Comparison of ENCODE assay signal across 1 cellular context in the genomic region with DNA sequence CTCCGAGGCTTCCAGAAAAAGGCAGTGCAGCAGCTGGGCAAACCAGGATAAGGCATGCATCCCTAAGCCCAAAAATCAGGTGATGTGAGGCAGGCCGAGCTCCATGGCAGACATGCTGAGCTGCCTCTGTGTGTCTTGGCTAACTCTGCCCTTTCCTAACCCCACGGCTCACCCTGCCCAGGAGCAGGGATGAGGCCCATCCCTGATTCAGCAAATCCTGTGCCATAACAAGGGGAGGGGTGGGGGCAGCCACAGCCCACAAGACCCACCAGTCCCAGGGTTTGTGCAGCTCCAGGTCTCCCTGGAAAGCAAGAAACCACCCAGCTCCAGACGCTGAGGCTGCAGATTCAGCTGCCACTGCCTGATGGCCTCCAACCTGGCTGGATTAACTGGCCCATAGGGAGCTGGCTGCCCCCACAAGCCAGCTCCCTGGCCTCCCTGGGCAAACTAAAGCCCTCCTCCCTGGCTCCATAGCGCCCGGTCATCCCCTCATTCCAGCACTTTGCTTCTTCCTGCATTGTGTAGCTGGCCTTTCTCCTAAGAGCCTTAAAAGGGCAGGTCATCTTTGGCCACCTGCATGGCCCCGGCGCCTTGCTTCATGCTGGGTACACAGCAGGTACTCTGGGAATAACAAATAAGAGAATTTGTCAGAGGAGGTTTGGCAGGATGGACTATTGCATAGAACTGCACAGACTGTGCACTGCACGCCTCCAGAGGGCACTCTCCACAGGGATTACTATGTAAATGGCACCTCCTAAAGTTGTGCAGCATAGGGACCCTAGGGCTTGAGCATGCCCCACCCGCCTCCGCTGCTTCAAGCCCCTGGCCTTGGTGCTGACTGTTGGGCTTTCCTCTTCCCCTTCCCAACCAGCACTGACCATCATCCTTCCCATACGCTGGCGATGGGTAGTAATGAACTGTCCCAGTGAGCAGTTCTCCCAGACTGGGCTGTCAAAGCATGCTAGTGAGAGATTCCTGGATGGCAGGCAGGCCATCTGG.
TF ChIP-seq lines count a peak whose summit lies in the region.

No MANE protein-coding gene starts in this region.

TF ChIP-seq in HepG2, 621 proteins besides CTCF, POLR2A, EP300 and RAD21 (continued from another document):
- TF ChIP-seq, protein P1, sequence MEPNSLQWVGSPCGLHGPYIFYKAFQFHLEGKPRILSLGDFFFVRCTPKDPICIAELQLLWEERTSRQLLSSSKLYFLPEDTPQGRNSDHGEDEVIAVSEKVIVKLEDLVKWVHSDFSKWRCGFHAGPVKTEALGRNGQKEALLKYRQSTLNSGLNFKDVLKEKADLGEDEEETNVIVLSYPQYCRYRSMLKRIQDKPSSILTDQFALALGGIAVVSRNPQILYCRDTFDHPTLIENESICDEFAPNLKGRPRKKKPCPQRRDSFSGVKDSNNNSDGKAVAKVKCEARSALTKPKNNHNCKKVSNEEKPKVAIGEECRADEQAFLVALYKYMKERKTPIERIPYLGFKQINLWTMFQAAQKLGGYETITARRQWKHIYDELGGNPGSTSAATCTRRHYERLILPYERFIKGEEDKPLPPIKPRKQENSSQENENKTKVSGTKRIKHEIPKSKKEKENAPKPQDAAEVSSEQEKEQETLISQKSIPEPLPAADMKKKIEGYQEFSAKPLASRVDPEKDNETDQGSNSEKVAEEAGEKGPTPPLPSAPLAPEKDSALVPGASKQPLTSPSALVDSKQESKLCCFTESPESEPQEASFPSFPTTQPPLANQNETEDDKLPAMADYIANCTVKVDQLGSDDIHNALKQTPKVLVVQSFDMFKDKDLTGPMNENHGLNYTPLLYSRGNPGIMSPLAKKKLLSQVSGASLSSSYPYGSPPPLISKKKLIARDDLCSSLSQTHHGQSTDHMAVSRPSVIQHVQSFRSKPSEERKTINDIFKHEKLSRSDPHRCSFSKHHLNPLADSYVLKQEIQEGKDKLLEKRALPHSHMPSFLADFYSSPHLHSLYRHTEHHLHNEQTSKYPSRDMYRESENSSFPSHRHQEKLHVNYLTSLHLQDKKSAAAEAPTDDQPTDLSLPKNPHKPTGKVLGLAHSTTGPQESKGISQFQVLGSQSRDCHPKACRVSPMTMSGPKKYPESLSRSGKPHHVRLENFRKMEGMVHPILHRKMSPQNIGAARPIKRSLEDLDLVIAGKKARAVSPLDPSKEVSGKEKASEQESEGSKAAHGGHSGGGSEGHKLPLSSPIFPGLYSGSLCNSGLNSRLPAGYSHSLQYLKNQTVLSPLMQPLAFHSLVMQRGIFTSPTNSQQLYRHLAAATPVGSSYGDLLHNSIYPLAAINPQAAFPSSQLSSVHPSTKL (CRISPR knock-in tag; IDR thresholded peaks at IDR 0.05) = no peak
- TF ChIP-seq, protein P2, sequence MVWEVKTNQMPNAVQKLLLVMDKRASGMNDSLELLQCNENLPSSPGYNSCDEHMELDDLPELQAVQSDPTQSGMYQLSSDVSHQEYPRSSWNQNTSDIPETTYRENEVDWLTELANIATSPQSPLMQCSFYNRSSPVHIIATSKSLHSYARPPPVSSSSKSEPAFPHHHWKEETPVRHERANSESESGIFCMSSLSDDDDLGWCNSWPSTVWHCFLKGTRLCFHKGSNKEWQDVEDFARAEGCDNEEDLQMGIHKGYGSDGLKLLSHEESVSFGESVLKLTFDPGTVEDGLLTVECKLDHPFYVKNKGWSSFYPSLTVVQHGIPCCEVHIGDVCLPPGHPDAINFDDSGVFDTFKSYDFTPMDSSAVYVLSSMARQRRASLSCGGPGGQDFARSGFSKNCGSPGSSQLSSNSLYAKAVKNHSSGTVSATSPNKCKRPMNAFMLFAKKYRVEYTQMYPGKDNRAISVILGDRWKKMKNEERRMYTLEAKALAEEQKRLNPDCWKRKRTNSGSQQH (CRISPR knock-in tag; IDR thresholded peaks at IDR 0.05; ENCODE audit: low read depth) = no peak
- TF ChIP-seq SUZ12 (IDR thresholded peaks at IDR 0.05; ENCODE audit: low read depth, low read length) = no peak
- TF ChIP-seq SALL1 (CRISPR knock-in tag; IDR thresholded peaks at IDR 0.05) = 0 out of 2 replicates have a peak, but pooled peaks have one; percentile 16
- no peak for TF ChIP-seq ZNF3 (CRISPR knock-in tag; IDR thresholded peaks at IDR 0.05)
- TF ChIP-seq EED (CRISPR knock-in tag; IDR thresholded peaks at IDR 0.05) = no peak
- TF ChIP-seq MED8 (CRISPR knock-in tag; IDR thresholded peaks at IDR 0.05; ENCODE audit: insufficient replicate concordance) = no peak
- TF ChIP-seq TRIM24 (CRISPR knock-in tag; IDR thresholded peaks at IDR 0.05) = no peak
- TF ChIP-seq, protein P3, sequence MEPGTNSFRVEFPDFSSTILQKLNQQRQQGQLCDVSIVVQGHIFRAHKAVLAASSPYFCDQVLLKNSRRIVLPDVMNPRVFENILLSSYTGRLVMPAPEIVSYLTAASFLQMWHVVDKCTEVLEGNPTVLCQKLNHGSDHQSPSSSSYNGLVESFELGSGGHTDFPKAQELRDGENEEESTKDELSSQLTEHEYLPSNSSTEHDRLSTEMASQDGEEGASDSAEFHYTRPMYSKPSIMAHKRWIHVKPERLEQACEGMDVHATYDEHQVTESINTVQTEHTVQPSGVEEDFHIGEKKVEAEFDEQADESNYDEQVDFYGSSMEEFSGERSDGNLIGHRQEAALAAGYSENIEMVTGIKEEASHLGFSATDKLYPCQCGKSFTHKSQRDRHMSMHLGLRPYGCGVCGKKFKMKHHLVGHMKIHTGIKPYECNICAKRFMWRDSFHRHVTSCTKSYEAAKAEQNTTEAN (CRISPR knock-in tag; conservative IDR thresholded peaks at IDR 0.05) = no peak
- TF ChIP-seq ZNF24 (IDR thresholded peaks at IDR 0.05) = no peak
- TF ChIP-seq, protein P4, sequence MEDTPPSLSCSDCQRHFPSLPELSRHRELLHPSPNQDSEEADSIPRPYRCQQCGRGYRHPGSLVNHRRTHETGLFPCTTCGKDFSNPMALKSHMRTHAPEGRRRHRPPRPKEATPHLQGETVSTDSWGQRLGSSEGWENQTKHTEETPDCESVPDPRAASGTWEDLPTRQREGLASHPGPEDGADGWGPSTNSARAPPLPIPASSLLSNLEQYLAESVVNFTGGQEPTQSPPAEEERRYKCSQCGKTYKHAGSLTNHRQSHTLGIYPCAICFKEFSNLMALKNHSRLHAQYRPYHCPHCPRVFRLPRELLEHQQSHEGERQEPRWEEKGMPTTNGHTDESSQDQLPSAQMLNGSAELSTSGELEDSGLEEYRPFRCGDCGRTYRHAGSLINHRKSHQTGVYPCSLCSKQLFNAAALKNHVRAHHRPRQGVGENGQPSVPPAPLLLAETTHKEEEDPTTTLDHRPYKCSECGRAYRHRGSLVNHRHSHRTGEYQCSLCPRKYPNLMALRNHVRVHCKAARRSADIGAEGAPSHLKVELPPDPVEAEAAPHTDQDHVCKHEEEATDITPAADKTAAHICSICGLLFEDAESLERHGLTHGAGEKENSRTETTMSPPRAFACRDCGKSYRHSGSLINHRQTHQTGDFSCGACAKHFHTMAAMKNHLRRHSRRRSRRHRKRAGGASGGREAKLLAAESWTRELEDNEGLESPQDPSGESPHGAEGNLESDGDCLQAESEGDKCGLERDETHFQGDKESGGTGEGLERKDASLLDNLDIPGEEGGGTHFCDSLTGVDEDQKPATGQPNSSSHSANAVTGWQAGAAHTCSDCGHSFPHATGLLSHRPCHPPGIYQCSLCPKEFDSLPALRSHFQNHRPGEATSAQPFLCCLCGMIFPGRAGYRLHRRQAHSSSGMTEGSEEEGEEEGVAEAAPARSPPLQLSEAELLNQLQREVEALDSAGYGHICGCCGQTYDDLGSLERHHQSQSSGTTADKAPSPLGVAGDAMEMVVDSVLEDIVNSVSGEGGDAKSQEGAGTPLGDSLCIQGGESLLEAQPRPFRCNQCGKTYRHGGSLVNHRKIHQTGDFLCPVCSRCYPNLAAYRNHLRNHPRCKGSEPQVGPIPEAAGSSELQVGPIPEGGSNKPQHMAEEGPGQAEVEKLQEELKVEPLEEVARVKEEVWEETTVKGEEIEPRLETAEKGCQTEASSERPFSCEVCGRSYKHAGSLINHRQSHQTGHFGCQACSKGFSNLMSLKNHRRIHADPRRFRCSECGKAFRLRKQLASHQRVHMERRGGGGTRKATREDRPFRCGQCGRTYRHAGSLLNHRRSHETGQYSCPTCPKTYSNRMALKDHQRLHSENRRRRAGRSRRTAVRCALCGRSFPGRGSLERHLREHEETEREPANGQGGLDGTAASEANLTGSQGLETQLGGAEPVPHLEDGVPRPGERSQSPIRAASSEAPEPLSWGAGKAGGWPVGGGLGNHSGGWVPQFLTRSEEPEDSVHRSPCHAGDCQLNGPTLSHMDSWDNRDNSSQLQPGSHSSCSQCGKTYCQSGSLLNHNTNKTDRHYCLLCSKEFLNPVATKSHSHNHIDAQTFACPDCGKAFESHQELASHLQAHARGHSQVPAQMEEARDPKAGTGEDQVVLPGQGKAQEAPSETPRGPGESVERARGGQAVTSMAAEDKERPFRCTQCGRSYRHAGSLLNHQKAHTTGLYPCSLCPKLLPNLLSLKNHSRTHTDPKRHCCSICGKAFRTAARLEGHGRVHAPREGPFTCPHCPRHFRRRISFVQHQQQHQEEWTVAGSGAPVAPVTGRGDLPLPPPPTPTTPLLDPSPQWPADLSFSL (CRISPR knock-in tag; IDR thresholded peaks at IDR 0.05) = no peak
- no peak for TF ChIP-seq TSC22D2 (CRISPR knock-in tag; IDR thresholded peaks at IDR 0.05; ENCODE audit: borderline replicate concordance)
- TF ChIP-seq HNRNPH1 (optimal IDR thresholded peaks at IDR 0.05; ENCODE audit: low read depth, low read length) = no peak
- no peak for TF ChIP-seq NR2F6 (IDR thresholded peaks at IDR 0.05)
- 0 out of 2 replicates have a peak, but pooled peaks have one; percentile 11 for TF ChIP-seq NR2F6 (CRISPR knock-in tag; IDR thresholded peaks at IDR 0.05)
- TF ChIP-seq MIER2 (CRISPR knock-in tag; IDR thresholded peaks at IDR 0.05) = peak; percentile 95
- no peak for TF ChIP-seq U2AF2 (IDR thresholded peaks at IDR 0.05; ENCODE audit: low read depth, low read length)
- TF ChIP-seq ZNF614 (CRISPR knock-in tag; IDR thresholded peaks at IDR 0.05; ENCODE audit: borderline replicate concordance) = 0 out of 2 replicates have a peak, but pooled peaks have one; percentile 27
- peak; percentile 50 for TF ChIP-seq SMC3 (IDR thresholded peaks at IDR 0.05; ENCODE audit: low read length)
- no peak for TF ChIP-seq TMF1 (CRISPR knock-in tag; IDR thresholded peaks at IDR 0.05; ENCODE audit: low read depth)
- TF ChIP-seq RCOR2 (CRISPR knock-in tag; IDR thresholded peaks at IDR 0.05) = no peak
- TF ChIP-seq XRCC5 (optimal IDR thresholded peaks at IDR 0.05; ENCODE audit: low read length) = no peak
- no peak for TF ChIP-seq MATR3 (CRISPR knock-in tag; IDR thresholded peaks at IDR 0.05)
